ENCODE assay signal across 15 cellular contexts in the genomic region with DNA sequence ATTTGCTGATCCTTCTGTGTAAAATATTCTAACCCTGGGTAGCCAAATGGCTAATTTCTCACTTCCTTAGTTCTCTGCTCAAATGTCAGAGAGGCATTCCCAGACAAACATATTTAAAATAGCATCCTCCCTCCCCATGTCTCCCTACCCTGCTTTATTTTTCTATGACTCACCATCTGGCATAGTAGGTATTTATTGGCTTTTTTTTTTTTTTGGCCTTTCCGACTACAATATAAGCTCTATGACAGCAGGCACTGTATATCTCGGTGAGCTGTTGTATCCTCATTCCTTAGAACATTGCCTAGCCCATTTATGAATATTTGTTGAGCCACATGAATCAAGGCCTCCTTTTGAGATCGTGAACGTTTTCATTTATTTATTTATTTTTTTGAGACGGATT. TPM values are rescaled to one million over a fixed set of nuclear protein-coding genes. Genes with fewer than 3 reads are reported as not detected.
A peak's percentile ranks its signal among the peaks of the same experiment; 100 is the strongest.
DNase-seq lines count a peak whose midpoint lies in the region; ATAC-seq and TF ChIP-seq lines count a peak whose summit lies in the region.
"Had no signal": no experiment of that assay in that cellular context is flagged by ENCODE, and none has a peak within 500 bp of the region (broad histone marks: within the 10 kb centered on the region; RNA-seq: fewer than 3 reads in every experiment).

No MANE protein-coding gene starts in this region.

- H3K79me1 ChIP-seq in trophoblast cell (ENCODE audit: low read length) = peaks cover 22% of the 10 kb centered on the region

- H3K4me2 ChIP-seq in GM23248 (ENCODE audit: unreplicated experiment) (peak overlapping the region; percentile 91), trophoblast cell (ENCODE audit: low read length) (no peak overlapping the region)

- no peak for ATAC-seq in HG02610 (IDR thresholded peaks at IDR 0.05; ENCODE audit: unreplicated experiment)
- ATAC-seq in upper lobe of right lung = no peak
- ATAC-seq: activated T-cell treated with anti-CD3 and anti-CD28 coated beads, Interleukin-2, amount 50 U/mL, for 72 hours; K562; WTC11 had no signal

- DNase-seq in GM23248 (peak; percentile 74), NCI-H446 treated with DMSO at 0.1 percent for 48 hours (lab: John Stamatoyannopoulos, UW) (peak; percentile 74), dermis blood vessel endothelial cell (peak; percentile 67), trophoblast cell (peak; percentile 9 to 84), GM10248 (ENCODE audit: extremely low spot score) (no peak), DMS153 (lab: John Stamatoyannopoulos, UW) (no peak), upper lobe of right lung (no peak)
- DNase-seq: activated T-cell treated with anti-CD3 and anti-CD28 coated beads, Interleukin-2, amount 50 U/mL, for 72 hours; DMS79 treated with DMSO at 0.1 percent for 48 hours; hypothalamus had no signal

- no peak overlapping the region for H3K4me3 ChIP-seq in GM23248
- no peak overlapping the region for H3K4me3 ChIP-seq in trophoblast cell (ENCODE audit: low read depth, low read length)
- H3K4me3 ChIP-seq in upper lobe of right lung = no peak overlapping the region
- H3K4me3 ChIP-seq: lung, right atrium auricular region had no signal

- no peak overlapping the region for H2BK120ac ChIP-seq in trophoblast cell (ENCODE audit: insufficient read depth, low read length, poor library complexity)

- H3K79me2 ChIP-seq in GM23248 (ENCODE audit: insufficient read depth) (peaks cover 38% of the 10 kb centered on the region), trophoblast cell (ENCODE audit: control insufficient read depth, insufficient read depth, low read length, poor library complexity) (peaks cover 12% of the 10 kb centered on the region)

- CTCF ChIA-PET in GM10248 (lab: Yijun Ruan, JAX) = interaction anchor here (1.2 to 2.9 kb wide), 15 partner anchors 11 to 527 kb away, joined by 3 to 21 read pairs (median 4); a partner anchor contains a TSS

- H3K23ac ChIP-seq in trophoblast cell (ENCODE audit: low read length) = no peak overlapping the region

- H3K9me3 ChIP-seq in GM23248 (ENCODE audit: low read depth) (no peaks in the 10 kb centered on the region), trophoblast cell (ENCODE audit: insufficient read depth, low read depth, low read length) (no peaks in the 10 kb centered on the region), upper lobe of right lung (no peaks in the 10 kb centered on the region)
- H3K9me3 ChIP-seq: right atrium auricular region had no signal

- intact Hi-C loops in upper lobe of right lung (cut with DNase I) = no loop called here

- peaks cover 9% of the 10 kb centered on the region; the same call in 1 of the 2 replicates for H4K20me1 ChIP-seq in GM23248 (ENCODE audit: insufficient read depth)

- no peak overlapping the region for H4K8ac ChIP-seq in trophoblast cell (ENCODE audit: low read depth, low read length)

- H2AK5ac ChIP-seq in trophoblast cell (ENCODE audit: low read length) = peak overlapping the region; percentile 53

- no peak overlapping the region for H3K18ac ChIP-seq in trophoblast cell (ENCODE audit: low read length)

- no peak overlapping the region for H4K12ac ChIP-seq in trophoblast cell (ENCODE audit: low read depth, low read length)

- POLR2A ChIA-PET in GM10248 (lab: Yijun Ruan, JAX) = interaction anchor here (0.7 kb wide), 2 partner anchors 17 to 975 kb away, joined by 3 to 4 read pairs; no protein-coding TSS in a partner anchor

- TF ChIP-seq CTCF in GM10248 (IDR thresholded peaks at IDR 0.05; ENCODE audit: control extremely low read depth, extremely low read depth, low read depth, missing control alignments) (no peak), upper lobe of right lung (IDR thresholded peaks at IDR 0.05) (no peak)

- H3K4me1 ChIP-seq in GM23248 (ENCODE audit: insufficient read depth) (peaks cover 39% of the 10 kb centered on the region), trophoblast cell (ENCODE audit: control insufficient read depth in 1 of 2, insufficient read depth in 2 of 2, low read length in 2 of 2) (peaks cover 3 to 6% of the 10 kb centered on the region in 2 experiments), upper lobe of right lung (peaks cover 20% of the 10 kb centered on the region)

- H3K9me2 ChIP-seq in GM23248 (ENCODE audit: insufficient read depth) = no peaks in the 10 kb centered on the region

- H3K27me3 ChIP-seq in GM23248 (replicated peaks; ENCODE audit: insufficient read depth) (no peaks in the 10 kb centered on the region), trophoblast cell (ENCODE audit: insufficient read depth, low read length) (no peaks in the 10 kb centered on the region), upper lobe of right lung (no peaks in the 10 kb centered on the region)
- H3K27me3 ChIP-seq: right atrium auricular region had no signal

- no peak overlapping the region for H2BK5ac ChIP-seq in trophoblast cell (ENCODE audit: low read depth, low read length, poor library complexity)

- H3K27ac ChIP-seq in GM23248 (0 out of 2 replicates have a peak overlapping the region, but pooled peaks have one; percentile 25), trophoblast cell (ENCODE audit: low read depth, low read length) (no peak overlapping the region), upper lobe of right lung (no peak overlapping the region)

- peaks cover 58% of the 10 kb centered on the region for H3F3A ChIP-seq in GM23248 (ENCODE audit: insufficient read depth)

- no peaks in the 10 kb centered on the region for H3K36me3 ChIP-seq in GM23248 (ENCODE audit: low read depth)
- H3K36me3 ChIP-seq in trophoblast cell (ENCODE audit: control insufficient read depth in 1 of 2, insufficient read depth in 2 of 2, low read length in 2 of 2) = no peaks in the 10 kb centered on the region
- H3K36me3 ChIP-seq in upper lobe of right lung = no peaks in the 10 kb centered on the region
- H3K36me3 ChIP-seq: right atrium auricular region had no signal

- 47 to 62% methylated on average over 5 of the region's 5 CpGs for WGBS in GM23248 (ENCODE audit: low coverage in 1 of 2, low lambda C conversion rate in 2 of 2, missing lambda C conversion rate in 2 of 2), 2 experiments
- WGBS in trophoblast cell (ENCODE audit: extremely low coverage, insufficient coverage, insufficient read length) = no CpG with 5 or more reads among the region's 5 CpGs

- H3K4ac ChIP-seq in trophoblast cell (ENCODE audit: low read depth, low read length) = no peak overlapping the region

- no peak overlapping the region for H4K91ac ChIP-seq in trophoblast cell (ENCODE audit: low read depth, low read length)

- H2AFZ ChIP-seq in GM23248 = no peak overlapping the region
- no peak overlapping the region for H2AFZ ChIP-seq in trophoblast cell (ENCODE audit: insufficient read depth, low read length, poor library complexity)

- no peak overlapping the region for H3K14ac ChIP-seq in trophoblast cell (ENCODE audit: low read length)

- in situ Hi-C loops in GM23248 (cut with MboI) = loop anchor here (10.0 to 25.0 kb wide), 2 partner anchors 70 to 532 kb away; no protein-coding TSS in a partner anchor

- no peak overlapping the region for H3K9ac ChIP-seq in GM23248
- no peak overlapping the region for H3K9ac ChIP-seq in trophoblast cell (ENCODE audit: low read length)

- peak overlapping the region; percentile 36 for H2BK12ac ChIP-seq in trophoblast cell (ENCODE audit: low read length)

RNA-seq across cellular contexts. Expression of a gene that starts 1.5 kb away (rescaled TPM):
- total RNA-seq in GM23248 (2014; rRNA removed; shearing (Covaris generic)) = 1,026 and 1,186 TPM in 2 replicates
- polyA plus RNA-seq in GM23248 (2016; fragmentation: Nextera tagmentation; extraction: Ambion mirVana) = 693 and 700 TPM in 2 replicates
- total RNA-seq in dermis blood vessel endothelial cell (68.1 and 94.3 TPM in 2 replicates), upper lobe of right lung (96.9 TPM)
- polyA plus RNA-seq in trophoblast cell (2013) = 21.8 and 23.2 TPM in 2 replicates

Comparison
In these comparisons a context has a peak if more than half of its experiments do, and no peak if none do; other contexts are left out.
1. DNase-seq: peak in GM23248 (single experiment), NCI-H446 treated with DMSO at 0.1 percent for 48 hours (single experiment), dermis blood vessel endothelial cell (single experiment) and trophoblast cell (2 of 2); none in GM10248 (single experiment), DMS153 (single experiment) and upper lobe of right lung (single experiment).
2. RNA of a gene that starts 1.5 kb away (total RNA-seq): 1,026 to 1,186 TPM in GM23248; 96.9 TPM in upper lobe of right lung (single experiment) and 68.1 to 94.3 TPM in dermis blood vessel endothelial cell; every median in the first group is over 10 times any median in the second.